Comparison of ENCODE assay signal across 33 cellular contexts in genomic region chr1:112044745-112045144, GRCh38. TPM values are rescaled to one million over a fixed set of nuclear protein-coding genes. Genes with fewer than 3 reads are reported as not detected.
"Had no signal": no experiment of that assay in that cellular context is flagged by ENCODE, and none has a peak within 500 bp of the region (broad histone marks: within the 10 kb centered on the region; RNA-seq: fewer than 3 reads in every experiment).

No MANE protein-coding gene starts in this region.

- H2AFZ ChIP-seq: hepatocyte had no signal

- FAIRE-seq: endometrium, endothelial cell of umbilical vein had no signal

- ATAC-seq: activated CD4-positive, CD25-positive, alpha-beta regulatory T cell treated with anti-CD3 and anti-CD28 coated beads, Interleukin-2, amount 50 U/mL, for 24 hours; activated CD8-positive, alpha-beta T cell treated with anti-CD3 and anti-CD28 coated beads for 36 hours; activated naive CD8-positive, alpha-beta T cell treated with anti-CD3 and anti-CD28 coated beads, Interleukin-2, amount 50 U/mL, for 24 hours; body of pancreas; gastroesophageal sphincter; heart right ventricle had no signal

- H3K9me3 ChIP-seq: adrenal gland, body of pancreas, colonic mucosa, esophagus squamous epithelium, gastroesophageal sphincter, heart right ventricle had no signal

- H3K4me3 ChIP-seq: adrenal gland, body of pancreas, colonic mucosa, esophagus squamous epithelium, gastroesophageal sphincter, heart right ventricle, hepatocyte had no signal

- DNase-seq: activated B cell treated with CpG ODN at 0.5 μM for 24 hours; activated CD4-positive, alpha-beta T cell treated with anti-CD3 and anti-CD28 coated beads for 48 hours; activated CD4-positive, alpha-beta T cell treated with anti-CD3 and anti-CD28 coated beads, Interleukin-2, amount 50 U/mL, for 1 hour; activated CD4-positive, alpha-beta T cell treated with anti-CD3 and anti-CD28 coated beads, Interleukin-2, amount 50 U/mL, for 48 hours; activated CD8-positive, alpha-beta memory T cell treated with anti-CD3 and anti-CD28 coated beads for 24 hours; activated CD8-positive, alpha-beta T cell treated with anti-CD3 and anti-CD28 coated beads for 36 hours; activated effector memory CD4-positive, alpha-beta T cell treated with anti-CD3 and anti-CD28 coated beads, Interleukin-2, amount 50 U/mL, for 16 hours; activated naive CD4-positive, alpha-beta T cell treated with anti-CD3 and anti-CD28 coated beads for 36 hours; activated naive CD8-positive, alpha-beta T cell treated with anti-CD3 and anti-CD28 coated beads for 36 hours; activated naive CD8-positive, alpha-beta T cell treated with anti-CD3 and anti-CD28 coated beads, Interleukin-2, amount 50 U/mL, for 24 hours; activated T-cell treated with anti-CD3 and anti-CD28 coated beads, Interleukin-2, amount 50 U/mL, for 1 hour; activated T-cell treated with anti-CD3 and anti-CD28 coated beads, Interleukin-2, amount 50 U/mL, for 48 hours; adrenal gland; amygdala; aorta; body of pancreas; caudate nucleus; colonic mucosa; effector CD8-positive, alpha-beta T cell; esophagus squamous epithelium; foreskin melanocyte; heart right ventricle; T1000; WERI-Rb-1 had no signal

- H3K79me2 ChIP-seq: hepatocyte had no signal

- H3K36me3 ChIP-seq: adrenal gland, colonic mucosa, esophagus squamous epithelium, gastroesophageal sphincter, heart right ventricle, WERI-Rb-1 had no signal

- H3K4me2 ChIP-seq: hepatocyte had no signal

- H3K27ac ChIP-seq: adrenal gland, body of pancreas, colonic mucosa, epithelial cell of prostate, esophagus squamous epithelium, gastroesophageal sphincter, heart right ventricle, hepatocyte, WERI-Rb-1 had no signal

- H3K27me3 ChIP-seq: adrenal gland, body of pancreas, colonic mucosa, gastroesophageal sphincter, heart right ventricle, hepatocyte had no signal

- H3K4me1 ChIP-seq: adrenal gland, body of pancreas, colonic mucosa, esophagus squamous epithelium, gastroesophageal sphincter had no signal

RNA-seq across cellular contexts. Expression of gene KCND3, which starts 55.3 kb away (rescaled TPM):
- total RNA-seq: activated CD8-positive, alpha-beta T cell treated with anti-CD3 and anti-CD28 coated beads for 36 hours; activated naive CD4-positive, alpha-beta T cell treated with anti-CD3 and anti-CD28 coated beads for 36 hours; activated naive CD8-positive, alpha-beta T cell treated with anti-CD3 and anti-CD28 coated beads for 36 hours; activated T-helper 1 cell treated with anti-CD3 and anti-CD28 coated beads, Interleukin-12 subunit alpha, Interleukin-12 subunit beta, Interleukin-2, Interleukin-4 antibody, amounts not matched to agents 30 ng/mL and 10 ng/mL and 1 ng/mL, durations not matched to agents 14 hours and 24 hours and 36 hours; activated T-helper 2 cell treated with anti-CD3 and anti-CD28 coated beads, Interferon-gamma antibody, Interleukin-2, Interleukin-4, amounts not matched to agents 10 μg/mL and 5 μg/mL and 100 μg/mL, durations not matched to agents 14 hours and 24 hours and 36 hours; endothelial cell of umbilical vein; glomerular endothelial cell had no signal
